ENCODE assay signal across 1 cellular context in the genomic region with DNA sequence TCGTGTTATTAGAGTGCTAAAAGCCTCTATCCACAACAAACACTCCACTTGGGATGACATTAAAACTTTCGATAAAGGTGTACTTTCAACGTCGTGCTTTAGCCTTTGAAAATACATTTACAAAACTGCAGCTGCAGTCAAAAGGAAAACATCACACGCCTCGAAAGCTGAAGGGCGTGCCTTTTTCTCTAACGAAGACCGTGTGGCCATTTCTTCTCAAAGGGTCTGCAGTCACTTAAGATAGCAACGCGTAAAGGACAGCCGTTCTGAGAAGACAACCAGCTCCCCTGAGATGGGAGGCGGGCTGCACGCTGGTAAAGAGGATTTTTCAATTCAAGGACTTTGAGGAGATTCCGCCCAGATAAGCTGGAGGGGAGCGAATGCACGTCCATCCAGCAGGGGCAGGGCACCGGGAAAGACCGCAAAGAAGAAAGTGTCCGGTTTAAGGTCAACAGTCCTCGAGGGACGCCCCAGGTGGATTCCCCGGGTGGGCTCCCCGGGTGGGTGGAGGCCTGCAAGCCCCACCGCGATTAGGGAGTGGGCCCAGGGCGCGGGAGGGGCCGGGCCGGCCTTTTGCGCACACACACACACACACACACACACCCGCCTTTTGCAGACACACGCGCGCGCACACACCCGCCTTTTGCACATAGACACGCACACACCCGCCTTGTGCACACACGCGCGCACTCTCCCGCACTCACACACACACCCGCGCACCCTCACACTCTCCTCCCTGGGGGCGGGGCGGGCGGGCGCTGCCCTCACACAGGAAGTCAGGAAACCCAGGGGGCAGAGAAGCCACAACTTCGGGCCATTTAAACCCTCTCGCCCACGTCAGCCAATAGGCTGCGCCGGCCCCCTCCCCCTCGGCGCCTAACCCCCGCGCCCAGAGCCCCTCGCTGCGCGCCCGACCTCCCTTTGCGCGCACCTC.
TF ChIP-seq lines count a peak whose summit lies in the region.

No MANE protein-coding gene starts in this region.

TF ChIP-seq in HepG2, 621 proteins besides CTCF, POLR2A, EP300 and RAD21 (continued from another document):
- no peak for TF ChIP-seq NFAT5 (CRISPR knock-in tag; IDR thresholded peaks at IDR 0.05)
- TF ChIP-seq MTA1 (CRISPR knock-in tag; IDR thresholded peaks at IDR 0.05; ENCODE audit: borderline replicate concordance): peak; percentile 53; the same call in 1 of the 2 replicates
- TF ChIP-seq TBX3 (IDR thresholded peaks at IDR 0.05; ENCODE audit: borderline replicate concordance): no peak
- peak; percentile 48; the same call in 1 of the 2 replicates for TF ChIP-seq KDM5B (CRISPR knock-in tag; IDR thresholded peaks at IDR 0.05; ENCODE audit: borderline replicate concordance)
- TF ChIP-seq ZNF274 (CRISPR knock-in tag; IDR thresholded peaks at IDR 0.05): 0 out of 2 replicates have a peak, but pooled peaks have one; percentile 13
- TF ChIP-seq ELF4 (CRISPR knock-in tag; IDR thresholded peaks at IDR 0.05; ENCODE audit: borderline replicate concordance): 0 out of 2 replicates have a peak, but pooled peaks have one; percentile 74
- 0 out of 2 replicates have a peak, but pooled peaks have one; percentile 43 for TF ChIP-seq ZNF558 (CRISPR knock-in tag; IDR thresholded peaks at IDR 0.05; ENCODE audit: borderline replicate concordance)
- 0 out of 2 replicates have a peak, but pooled peaks have one; percentile 54 for TF ChIP-seq ZNF296 (CRISPR knock-in tag; conservative IDR thresholded peaks at IDR 0.05)
- TF ChIP-seq ZC3H13 (CRISPR knock-in tag; IDR thresholded peaks at IDR 0.05): 0 out of 2 replicates have a peak, but pooled peaks have one; percentile 48
- TF ChIP-seq AGO1 (IDR thresholded peaks at IDR 0.05; ENCODE audit: low read depth, low read length, poor library complexity, severe bottlenecking): peak; percentile 85
- peak; percentile 58; the same call in 1 of the 2 replicates for TF ChIP-seq ZSCAN29 (CRISPR knock-in tag; conservative IDR thresholded peaks at IDR 0.05)
- TF ChIP-seq ZNF234 (CRISPR knock-in tag; conservative IDR thresholded peaks at IDR 0.05): 0 out of 2 replicates have a peak, but pooled peaks have one; percentile 49
- no peak for TF ChIP-seq CHD4 (IDR thresholded peaks at IDR 0.05; ENCODE audit: borderline replicate concordance, low read length)
- TF ChIP-seq ERF (CRISPR knock-in tag; IDR thresholded peaks at IDR 0.05): 0 out of 2 replicates have a peak, but pooled peaks have one; percentile 3
- TF ChIP-seq, protein P1, sequence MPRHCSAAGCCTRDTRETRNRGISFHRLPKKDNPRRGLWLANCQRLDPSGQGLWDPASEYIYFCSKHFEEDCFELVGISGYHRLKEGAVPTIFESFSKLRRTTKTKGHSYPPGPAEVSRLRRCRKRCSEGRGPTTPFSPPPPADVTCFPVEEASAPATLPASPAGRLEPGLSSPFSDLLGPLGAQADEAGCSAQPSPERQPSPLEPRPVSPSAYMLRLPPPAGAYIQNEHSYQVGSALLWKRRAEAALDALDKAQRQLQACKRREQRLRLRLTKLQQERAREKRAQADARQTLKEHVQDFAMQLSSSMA (CRISPR knock-in tag; IDR thresholded peaks at IDR 0.05): no peak; the same call in 1 of the 2 replicates
- no peak for TF ChIP-seq RFX1 (IDR thresholded peaks at IDR 0.05)
- TF ChIP-seq ZSCAN21 (CRISPR knock-in tag; IDR thresholded peaks at IDR 0.05; ENCODE audit: borderline replicate concordance): peak; percentile 66; the same call in 1 of the 2 replicates
